Comparison of ENCODE assay signal across 10 cellular contexts in the genomic region with DNA sequence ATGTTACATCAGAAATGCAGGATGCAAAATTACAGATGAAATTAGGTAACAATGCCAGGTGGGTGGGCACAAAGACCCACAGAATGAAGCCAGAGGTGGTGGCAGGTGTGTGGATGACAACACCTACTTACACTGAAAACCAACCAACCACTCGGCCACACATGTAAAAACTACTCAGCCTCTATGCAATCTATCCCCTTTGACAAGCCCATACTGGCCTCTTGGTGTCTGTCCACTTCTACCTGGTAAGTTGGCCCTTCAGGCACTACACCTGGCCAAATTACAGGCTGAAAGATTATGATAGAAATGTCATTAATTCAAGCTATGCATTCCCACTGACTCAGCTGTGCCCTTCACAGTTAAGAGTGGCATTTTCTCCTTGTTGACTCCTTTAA. TPM values are rescaled to one million over a fixed set of nuclear protein-coding genes. Genes with fewer than 3 reads are reported as not detected.
DNase-seq lines count a peak whose midpoint lies in the region; ATAC-seq and TF ChIP-seq lines count a peak whose summit lies in the region.
"Had no signal": no experiment of that assay in that cellular context is flagged by ENCODE, and none has a peak within 500 bp of the region (broad histone marks: within the 10 kb centered on the region; RNA-seq: fewer than 3 reads in every experiment).

No MANE protein-coding gene starts in this region.

- H3K4me1 Mint-ChIP-seq in CD8-positive, alpha-beta T cell (ENCODE audit: low read depth): peaks cover 92% of the 10 kb centered on the region

- H3K9me3 ChIP-seq in CD8-positive, alpha-beta T cell (ENCODE audit: low read length): no peaks in the 10 kb centered on the region
- H3K9me3 ChIP-seq in Karpas-422 (ENCODE audit: low read length): no peaks in the 10 kb centered on the region
- no peaks in the 10 kb centered on the region for H3K9me3 ChIP-seq in body of pancreas
- no peaks in the 10 kb centered on the region for H3K9me3 ChIP-seq in neural cell (ENCODE audit: low read length)

- H3K4me3 ChIP-seq in CD8-positive, alpha-beta T cell (ENCODE audit: low read depth, low read length): no peak overlapping the region
- H3K4me3 ChIP-seq in Karpas-422 (ENCODE audit: low read length): no peak overlapping the region
- H3K4me3 ChIP-seq in body of pancreas: no peak overlapping the region
- H3K4me3 ChIP-seq in neural cell (ENCODE audit: low read length): peak overlapping the region; percentile 60
- no peak overlapping the region for H3K4me3 ChIP-seq in brain microvascular endothelial cell (ENCODE audit: low read depth, low read length)

- CTCF ChIA-PET in CD8-positive, alpha-beta T cell (lab: Charles Lee): no interaction called here

- TF ChIP-seq EP300 in neural cell (conservative IDR thresholded peaks at IDR 0.05; ENCODE audit: poor library complexity, severe bottlenecking): no peak

- H3K9me2 ChIP-seq in Karpas-422 (replicated peaks; ENCODE audit: insufficient read depth, low read length) (no peaks in the 10 kb centered on the region), neural cell (ENCODE audit: insufficient read depth, low read length) (no peaks in the 10 kb centered on the region)

- ATAC-seq in CD8-positive, alpha-beta T cell: no peak
- ATAC-seq in body of pancreas: no peak
- no peak for ATAC-seq in GM21381 (IDR thresholded peaks at IDR 0.05; ENCODE audit: unreplicated experiment)
- ATAC-seq in HG02884 (IDR thresholded peaks at IDR 0.05; ENCODE audit: unreplicated experiment): no peak

- H3K27me3 Mint-ChIP-seq in CD8-positive, alpha-beta T cell (ENCODE audit: low read depth): no peaks in the 10 kb centered on the region

- H3K27me3 ChIP-seq in CD8-positive, alpha-beta T cell (ENCODE audit: insufficient read depth, low read length): no peaks in the 10 kb centered on the region
- H3K27me3 ChIP-seq in Karpas-422 (ENCODE audit: low read length) (no peaks in the 10 kb centered on the region), body of pancreas (no peaks in the 10 kb centered on the region), neural cell (ENCODE audit: insufficient read depth, low read depth, low read length) (no peaks in the 10 kb centered on the region), brain microvascular endothelial cell (replicated peaks) (no peaks in the 10 kb centered on the region)

- in situ Hi-C loops in brain microvascular endothelial cell (cut with HindIII; ENCODE audit: low pct_ligation_motif_present, low sequenced_read_pairs): no loop called here

- H3K9me3 Mint-ChIP-seq in CD8-positive, alpha-beta T cell: no peaks in the 10 kb centered on the region

- H3K27ac ChIP-seq in CD8-positive, alpha-beta T cell (ENCODE audit: low read depth, low read length): no peak overlapping the region
- H3K27ac ChIP-seq in Karpas-422 (ENCODE audit: low read length): peak overlapping the region; percentile 53
- H3K27ac ChIP-seq in body of pancreas: peak overlapping the region; percentile 1 to 77 (median 58)
- peak overlapping the region; percentile 89 for H3K27ac ChIP-seq in neural cell (ENCODE audit: low read length)
- H3K27ac ChIP-seq in brain microvascular endothelial cell: no peak overlapping the region

- H3K9ac ChIP-seq in Karpas-422 (ENCODE audit: low read length) (no peak overlapping the region), neural cell (ENCODE audit: low read length) (peak overlapping the region; percentile 14)

- no peak for DNase-seq in CD8-positive, alpha-beta T cell
- DNase-seq in Karpas-422: no peak
- no peak for DNase-seq in body of pancreas
- no peak for DNase-seq in SKM-1 (lab: John Stamatoyannopoulos, UW; ENCODE audit: unreplicated experiment)
- DNase-seq in brain microvascular endothelial cell: no peak
- DNase-seq: hypothalamus, KG1 had no signal

- H3F3A ChIP-seq in neural cell (ENCODE audit: insufficient read depth, low read length, poor library complexity, severe bottlenecking): peaks cover 7% of the 10 kb centered on the region

- intact Hi-C loops in CD8-positive, alpha-beta T cell (cut with DNase I, micrococcal nuclease): no loop called here
- intact Hi-C loops in body of pancreas (cut with DNase I): no loop called here

- H3K36me3 Mint-ChIP-seq in CD8-positive, alpha-beta T cell: no peaks in the 10 kb centered on the region

- H4K20me1 ChIP-seq in Karpas-422 (ENCODE audit: insufficient read depth, low read depth, low read length) (peaks cover 68% of the 10 kb centered on the region), neural cell (ENCODE audit: insufficient read depth) (no peaks in the 10 kb centered on the region)

- H3K4me2 ChIP-seq in Karpas-422 (ENCODE audit: low read depth, low read length, poor library complexity, severe bottlenecking) (peak overlapping the region; percentile 2), neural cell (ENCODE audit: low read length) (no peak overlapping the region)

- POLR2A ChIA-PET in CD8-positive, alpha-beta T cell (lab: Charles Lee): interaction anchor here (0.9 to 1.2 kb wide), 2 partner anchors 88 to 137 kb away, joined by 3 read pairs; no protein-coding TSS in a partner anchor

- H3K36me3 ChIP-seq in CD8-positive, alpha-beta T cell (ENCODE audit: insufficient read depth, low read length): no peaks in the 10 kb centered on the region
- no peaks in the 10 kb centered on the region for H3K36me3 ChIP-seq in Karpas-422 (ENCODE audit: insufficient read depth, low read length)
- no peaks in the 10 kb centered on the region for H3K36me3 ChIP-seq in body of pancreas (replicated peaks in 1 of 2; ENCODE audit: insufficient read depth in 1 of 2, low read depth in 2 of 2)
- no peaks in the 10 kb centered on the region for H3K36me3 ChIP-seq in neural cell (ENCODE audit: insufficient read depth, low read length)
- no peaks in the 10 kb centered on the region for H3K36me3 ChIP-seq in brain microvascular endothelial cell (replicated peaks)

- H3K27ac Mint-ChIP-seq in CD8-positive, alpha-beta T cell: peak overlapping the region; percentile 81

- no peak for TF ChIP-seq POLR2A in body of pancreas (IDR thresholded peaks at IDR 0.05)

- H2AFZ ChIP-seq in Karpas-422 (ENCODE audit: low read length): no peak overlapping the region
- H2AFZ ChIP-seq in neural cell (ENCODE audit: low read depth, low read length): no peak overlapping the region

- TF ChIP-seq RAD21 in neural cell (conservative IDR thresholded peaks at IDR 0.05): no peak

- H3K4me3 Mint-ChIP-seq in CD8-positive, alpha-beta T cell: no peak overlapping the region

- H3K79me2 ChIP-seq in Karpas-422 (ENCODE audit: low read length): peaks cover 99% of the 10 kb centered on the region
- H3K79me2 ChIP-seq in neural cell (replicated peaks; ENCODE audit: insufficient read depth, low read length): peaks cover 83% of the 10 kb centered on the region

- TF ChIP-seq CTCF in CD8-positive, alpha-beta T cell (IDR thresholded peaks at IDR 0.05): no peak
- TF ChIP-seq CTCF in body of pancreas (IDR thresholded peaks at IDR 0.05) (no peak), neural cell (IDR thresholded peaks at IDR 0.05; ENCODE audit: poor library complexity, severe bottlenecking) (no peak), brain microvascular endothelial cell (IDR thresholded peaks at IDR 0.05; ENCODE audit: low read depth, low read length, missing control alignments) (no peak)

- WGBS in body of pancreas, 2 donors: 57 to 83% methylated on average over 1 of the region's 1 CpG

- H3K4me1 ChIP-seq in CD8-positive, alpha-beta T cell (ENCODE audit: insufficient read depth, low read length): peaks cover 86% of the 10 kb centered on the region
- peaks cover 72% of the 10 kb centered on the region for H3K4me1 ChIP-seq in Karpas-422 (ENCODE audit: low read length)
- peaks cover 88% of the 10 kb centered on the region for H3K4me1 ChIP-seq in body of pancreas

TF ChIP-seq in neural cell, 6 proteins besides CTCF, POLR2A, EP300 and RAD21:
- TF ChIP-seq SMC3 (conservative IDR thresholded peaks at IDR 0.05; ENCODE audit: poor library complexity): no peak
- no peak for TF ChIP-seq POLR2AphosphoS5 (IDR thresholded peaks at IDR 0.05)
- TF ChIP-seq REST (IDR thresholded peaks at IDR 0.05; ENCODE audit: borderline replicate concordance): no peak
- TF ChIP-seq EZH2 (IDR thresholded peaks at IDR 0.05; ENCODE audit: borderline replicate concordance, insufficient read depth, low read length, poor library complexity, severe bottlenecking): no peak
- no peak for TF ChIP-seq MXI1 (conservative IDR thresholded peaks at IDR 0.05; ENCODE audit: poor library complexity, severe bottlenecking)
- no peak for TF ChIP-seq TAF1 (IDR thresholded peaks at IDR 0.05; ENCODE audit: low read depth)
TF ChIP-seq in neural cell: peak in this region for 0.

RNA-seq across cellular contexts. Expression of gene BRD4, which starts 50.0 kb away (rescaled TPM):
- total RNA-seq in CD8-positive, alpha-beta T cell: 100 to 1,000 TPM; 123 to 128 TPM
- total RNA-seq in Karpas-422 (2014; rRNA removed; shearing (Covaris generic); ENCODE audit: low replicate concordance): 41.4 and 58.6 TPM in 2 replicates
- 10 to 100 TPM; 15.3 to 33.6 TPM for total RNA-seq in body of pancreas
- 3.6 and 5.8 TPM in 2 replicates for polyA plus RNA-seq in neural cell
- 15.3 and 25.1 TPM in 2 replicates for polyA minus RNA-seq in neural cell

RNA-seq across cellular contexts. Expression of gene EPHX3, which starts 50.1 kb away (rescaled TPM):
- total RNA-seq in CD8-positive, alpha-beta T cell: under 1 TPM; 0.19 to 0.62 TPM
- total RNA-seq in Karpas-422 (2014; rRNA removed; shearing (Covaris generic); ENCODE audit: low replicate concordance): 0.11 and 1.6 TPM in 2 replicates
- not detected for total RNA-seq in body of pancreas
- not detected in 2 replicates for polyA plus RNA-seq in neural cell
- polyA minus RNA-seq in neural cell: not detected in 2 replicates

Comparison
In these comparisons a context has a peak if more than half of its experiments do, and no peak if none do; other contexts are left out.
1. H3K27ac ChIP-seq: peak in Karpas-422 (single experiment), body of pancreas (4 of 4) and neural cell (single experiment); none in CD8-positive, alpha-beta T cell (single experiment) and brain microvascular endothelial cell (single experiment).